Comparison of ENCODE assay signal across 8 cellular contexts in the genomic region with DNA sequence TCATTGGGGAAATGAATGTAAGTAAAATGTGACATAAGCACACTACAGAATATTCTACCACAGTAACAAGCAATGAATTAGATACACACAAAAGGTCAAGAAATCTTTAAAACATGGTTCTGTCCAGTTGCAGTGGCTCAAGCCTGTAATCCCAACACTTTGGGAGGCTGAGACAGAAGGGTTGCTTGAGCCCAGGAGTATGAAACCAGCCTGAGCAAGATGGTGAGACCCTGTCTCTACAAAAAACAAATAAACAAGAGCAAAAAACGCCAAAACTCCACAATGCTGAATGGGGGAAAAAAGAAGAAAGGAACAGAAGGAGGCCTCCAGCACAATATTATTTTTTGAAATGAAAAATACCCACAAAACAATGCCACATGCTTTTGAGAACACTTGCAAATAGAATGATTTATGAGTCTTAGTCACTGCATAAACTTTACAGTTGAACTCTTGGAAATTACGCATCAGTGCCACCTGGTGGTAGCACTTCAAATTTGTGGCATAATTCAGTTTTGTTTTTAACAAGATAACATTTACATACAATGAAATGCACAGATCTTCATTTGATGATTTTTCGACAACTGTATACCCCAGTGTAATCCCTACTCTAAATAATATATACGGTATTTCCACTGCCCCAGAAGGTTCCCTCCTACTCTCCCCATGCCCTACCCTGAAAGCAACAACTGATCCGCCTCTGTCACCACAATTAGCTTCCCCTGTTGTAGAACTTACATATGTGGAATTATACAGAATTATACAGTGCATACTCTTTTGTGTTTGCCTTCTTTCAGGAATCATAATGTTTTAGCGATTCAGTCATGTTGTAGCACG. TPM values are rescaled to one million over a fixed set of nuclear protein-coding genes. Genes with fewer than 3 reads are reported as not detected.
DNase-seq lines count a peak whose midpoint lies in the region; ATAC-seq lines count a peak whose summit lies in the region.

No MANE protein-coding gene starts in this region.

- peak; percentile 44 for ATAC-seq in GM21390 (IDR thresholded peaks at IDR 0.05; ENCODE audit: unreplicated experiment)

- DNase-seq in AG20443 (ENCODE audit: low spot score) (peak; percentile 63), NCI-H460 (ENCODE audit: extremely low read depth, low read depth) (peak; percentile 68), dermis blood vessel endothelial cell (peak; percentile 88), midbrain (lab: John Stamatoyannopoulos, UW) (peak; percentile 76), GM19238 (ENCODE audit: insufficient read length, low spot score) (no peak)
- DNase-seq in activated CD4-positive, alpha-beta T cell treated with anti-CD3 and anti-CD28 coated beads, Interleukin-2, amount 50 U/mL, for 24 hours (ENCODE audit: low read depth in 1 of 2, low spot score in 1 of 2), result peak; percentile 51 to 73
- DNase-seq in stimulated activated CD8-positive, alpha-beta memory T cell treated with anti-CD3 and anti-CD28 coated beads, Interleukin-4, amount 100 ng/mL, for 24 hours (ENCODE audit: low read depth), result peak; percentile 53

RNA-seq across cellular contexts. Expression of a gene that starts 14.4 kb away (rescaled TPM):
- total RNA-seq in NCI-H460 (2014; rRNA removed; shearing (Covaris generic)), result not detected in 2 replicates
- polyA plus RNA-seq in NCI-H460 (2014; cell fraction: nucleus; rRNA removed), result not detected in 2 replicates
- not detected in 2 replicates for total RNA-seq in dermis blood vessel endothelial cell

RNA-seq across cellular contexts. Expression of a gene that starts 39.0 kb away (rescaled TPM):
- 33.3 and 34.9 TPM in 2 replicates for total RNA-seq in NCI-H460 (2014; rRNA removed; shearing (Covaris generic))
- 102 and 108 TPM in 2 replicates for polyA plus RNA-seq in NCI-H460 (2014; cell fraction: nucleus; rRNA removed)
- total RNA-seq in dermis blood vessel endothelial cell, result 39.7 and 48.3 TPM in 2 replicates

RNA-seq across cellular contexts. Expression of a gene that starts 39.3 kb away (rescaled TPM):
- 93.7 and 94.5 TPM in 2 replicates for total RNA-seq in NCI-H460 (2014; rRNA removed; shearing (Covaris generic))
- 45.9 and 48.4 TPM in 2 replicates for polyA plus RNA-seq in NCI-H460 (2014; cell fraction: nucleus; rRNA removed)
- 106 and 116 TPM in 2 replicates for total RNA-seq in dermis blood vessel endothelial cell

RNA-seq across cellular contexts. Expression of a gene that starts 58.4 kb away (rescaled TPM):
- 52.5 and 60.0 TPM in 2 replicates for total RNA-seq in NCI-H460 (2014; rRNA removed; shearing (Covaris generic))
- polyA plus RNA-seq in NCI-H460 (2014; cell fraction: nucleus; rRNA removed), result 15.6 and 17.8 TPM in 2 replicates
- total RNA-seq in dermis blood vessel endothelial cell, result 14.1 and 35.7 TPM in 2 replicates
